17 cellular contexts compared by ENCODE assay signal in genomic region chrX:107619836-107620235, GRCh38.
"Had no signal": no experiment of that assay in that cellular context is flagged by ENCODE, and none has a peak within 500 bp of the region (broad histone marks: within the 10 kb centered on the region; RNA-seq: fewer than 3 reads in every experiment).

No MANE protein-coding gene starts in this region.

- H3K4me1 ChIP-seq: adrenal gland, body of pancreas, left ventricle myocardium inferior, suprapubic skin had no signal

- DNase-seq: activated CD4-positive, alpha-beta memory T cell treated with anti-CD3 and anti-CD28 coated beads, Interleukin-2, amount 10 ng/mL, durations not matched to agents 7 days and 5 days; activated CD4-positive, alpha-beta T cell treated with anti-CD3 and anti-CD28 coated beads for 4 hours; activated effector memory CD4-positive, alpha-beta T cell treated with anti-CD3 and anti-CD28 coated beads, Interleukin-2, amount 50 U/mL, for 16 hours; activated T-cell treated with anti-CD3 and anti-CD28 coated beads, Interleukin-2, amount 50 U/mL, for 4 hours; adrenal gland; body of pancreas; cerebellar nuclear complex; effector CD8-positive, alpha-beta T cell; head of caudate nucleus; left ventricle myocardium inferior; mesendoderm; stimulated activated CD4-positive, alpha-beta T cell treated with anti-CD3 and anti-CD28 coated beads, Interleukin-4, amount 100 ng/mL, for 4 hours; stimulated activated CD8-positive, alpha-beta memory T cell treated with anti-CD3 and anti-CD28 coated beads, Interleukin-4, amount 100 ng/mL, for 48 hours; T-helper 2 cell had no signal

- H3K36me3 ChIP-seq: adrenal gland, left ventricle myocardium inferior, suprapubic skin had no signal

- H3K27ac ChIP-seq: adrenal gland, body of pancreas, left ventricle myocardium inferior, suprapubic skin had no signal

- H3K9me3 ChIP-seq: adrenal gland, body of pancreas, left ventricle myocardium inferior, suprapubic skin had no signal

- ATAC-seq: activated T-cell treated with anti-CD3 and anti-CD28 coated beads, Interleukin-2, amount 50 U/mL, for 4 hours; body of pancreas; natural killer cell treated with Interleukin-12 subunit alpha and Interleukin-12 subunit beta and Interleukin-15 and Interleukin-18, amount 100 ng/mL, for 72 hours had no signal

- H3K4me3 ChIP-seq: adrenal gland, body of pancreas, left ventricle myocardium inferior, smooth muscle cell, suprapubic skin had no signal

- H3K27me3 ChIP-seq: body of pancreas, suprapubic skin had no signal
